8 cellular contexts compared by ENCODE assay signal in the genomic region with DNA sequence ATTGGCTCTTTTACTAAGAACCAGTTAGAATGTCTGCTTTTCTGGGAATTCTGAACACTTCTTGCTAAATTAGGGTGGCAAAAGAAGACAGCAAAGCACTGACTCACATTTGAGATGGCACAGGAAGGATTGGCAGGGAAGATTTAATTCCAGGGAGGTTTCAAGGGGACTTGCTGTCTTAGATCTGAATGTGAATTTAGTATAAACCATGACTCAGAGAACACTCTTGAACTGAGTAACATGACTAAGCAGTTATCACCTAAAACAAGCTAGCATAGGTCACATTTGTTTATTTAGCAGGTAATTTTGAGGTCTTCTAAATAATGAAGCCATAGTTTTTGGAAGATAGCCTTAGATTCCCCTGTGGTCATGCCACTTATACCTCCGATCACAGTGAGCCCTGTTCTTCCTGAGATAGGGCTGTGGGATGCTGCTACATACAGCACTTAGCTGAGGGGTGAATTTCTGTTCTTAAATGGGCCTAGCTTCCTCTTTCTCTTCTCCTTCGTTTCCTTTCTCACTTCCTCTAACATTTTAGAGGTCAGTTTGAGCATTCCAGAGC.
DNase-seq lines count a peak whose midpoint lies in the region; ATAC-seq and TF ChIP-seq lines count a peak whose summit lies in the region.

No MANE protein-coding gene starts in this region.

- H2AFZ ChIP-seq in osteoblast (ENCODE audit: low read length) = no peak overlapping the region

- H3K27ac ChIP-seq in coronary artery (peak overlapping the region; percentile 52 to 54), osteoblast (ENCODE audit: low read depth, low read length) (peak overlapping the region; percentile 82), Peyer's patch (no peak overlapping the region)

- no peaks in the 10 kb centered on the region for H3K27me3 ChIP-seq in osteoblast (ENCODE audit: insufficient read depth, low read length)
- H3K27me3 ChIP-seq in Peyer's patch = no peaks in the 10 kb centered on the region

- ATAC-seq in GM18511 (IDR thresholded peaks at IDR 0.05; ENCODE audit: unreplicated experiment) (peak; percentile 78), left colon (no peak), HG03521 (IDR thresholded peaks at IDR 0.05; ENCODE audit: unreplicated experiment) (no peak)

- no peaks in the 10 kb centered on the region for H3K79me2 ChIP-seq in osteoblast (ENCODE audit: insufficient read depth, low read length)

- intact Hi-C loops in left colon (cut with DNase I, micrococcal nuclease) = no loop called here

- TF ChIP-seq CTCF in coronary artery (IDR thresholded peaks at IDR 0.05) (no peak), osteoblast (IDR thresholded peaks at IDR 0.05; ENCODE audit: extremely low read depth, low read depth, low read length) (no peak), Peyer's patch (IDR thresholded peaks at IDR 0.05) (no peak)

- TF ChIP-seq POLR2A in Peyer's patch (IDR thresholded peaks at IDR 0.05) = no peak

- H3K4me3 ChIP-seq in coronary artery (no peak overlapping the region), osteoblast (ENCODE audit: insufficient read depth, low read length) (no peak overlapping the region), Peyer's patch (no peak overlapping the region)

- H3K4me2 ChIP-seq in osteoblast (ENCODE audit: insufficient read depth, low read length) = peak overlapping the region; percentile 60

- no peaks in the 10 kb centered on the region for H3K36me3 ChIP-seq in osteoblast (ENCODE audit: insufficient read depth, low read length)
- H3K36me3 ChIP-seq in Peyer's patch = no peaks in the 10 kb centered on the region

- H3K9me3 ChIP-seq in osteoblast (ENCODE audit: low read depth, low read length) = no peaks in the 10 kb centered on the region
- no peaks in the 10 kb centered on the region for H3K9me3 ChIP-seq in Peyer's patch

- H4K20me1 ChIP-seq in osteoblast (ENCODE audit: insufficient read depth, low read length) = no peaks in the 10 kb centered on the region

- DNase-seq in Kasumi-1 (lab: John Stamatoyannopoulos, UW) (peak; percentile 67 to 68), coronary artery (ENCODE audit: low spot score) (no peak), osteoblast (ENCODE audit: insufficient read length, low spot score, missing footprints) (peak; percentile 50), NCI-H748 treated with DMSO at 0.1 percent for 48 hours (lab: John Stamatoyannopoulos, UW) (no peak), left colon (no peak), Peyer's patch (no peak)

- peaks cover 49% of the 10 kb centered on the region for H3K4me1 ChIP-seq in osteoblast (ENCODE audit: insufficient read depth, low read length)
- no peaks in the 10 kb centered on the region for H3K4me1 ChIP-seq in Peyer's patch

Comparison
In these comparisons a context has a peak if more than half of its experiments do, and no peak if none do; other contexts are left out.
1. DNase-seq: peak in Kasumi-1 (2 of 2) and osteoblast (single experiment); none in coronary artery (single experiment), NCI-H748 treated with DMSO at 0.1 percent for 48 hours (single experiment), left colon (0 of 2) and Peyer's patch (0 of 3).
2. H3K27ac ChIP-seq: peak in coronary artery (2 of 2) and osteoblast (single experiment); none in Peyer's patch (0 of 4).